18 cellular contexts compared by ENCODE assay signal in the genomic region with DNA sequence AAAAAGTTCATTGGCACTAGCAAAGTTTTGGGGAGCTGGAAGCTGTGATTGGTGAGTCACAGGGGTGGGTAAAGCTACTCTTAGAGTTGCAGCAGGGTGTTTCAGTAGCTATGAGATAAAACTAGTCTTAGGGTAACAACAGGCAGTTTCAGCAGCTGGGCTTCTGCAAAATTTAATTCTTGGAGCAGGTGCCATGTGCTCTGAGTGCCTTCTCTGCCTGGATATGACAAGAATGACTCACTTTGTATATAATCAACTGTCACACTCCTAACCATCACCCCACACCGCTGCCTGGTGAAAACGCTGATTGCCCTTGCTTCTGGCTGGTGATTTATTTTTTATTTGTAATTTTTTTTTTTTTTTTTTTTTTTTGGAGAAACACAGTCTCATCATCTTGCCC. TPM values are rescaled to one million over a fixed set of nuclear protein-coding genes. Genes with fewer than 3 reads are reported as not detected.
DNase-seq lines count a peak whose midpoint lies in the region; ATAC-seq, FAIRE-seq and TF ChIP-seq lines count a peak whose summit lies in the region.
"Had no signal": no experiment of that assay in that cellular context is flagged by ENCODE, and none has a peak within 500 bp of the region (broad histone marks: within the 10 kb centered on the region; RNA-seq: fewer than 3 reads in every experiment).

No MANE protein-coding gene starts in this region.

- no peak overlapping the region for H3K9ac ChIP-seq in DND-41 (ENCODE audit: low read depth, low read length)
- H3K9ac ChIP-seq in K562 (ENCODE audit: insufficient read depth in 1 of 2, low read depth in 2 of 2, low read length in 2 of 2): no peak overlapping the region
- H3K9ac ChIP-seq: BLaER1 had no signal

- DNase-seq in AG20443 (ENCODE audit: low spot score): peak; percentile 6
- DNase-seq in DND-41: no peak
- DNase-seq in MV-4-11 (lab: John Stamatoyannopoulos, UW): peak; percentile 69
- peak in 1 of 4 experiments; percentile 9 for DNase-seq in K562 (ENCODE audit: extremely low read depth in 1 of 4, low spot score in 3 of 4)
- no peak for DNase-seq in mucosa of gallbladder (ENCODE audit: low spot score)
- DNase-seq in effector memory CD8-positive, alpha-beta T cell: no peak
- DNase-seq: AML-193; Caco-2; CD8-positive, alpha-beta memory T cell; H7 had no signal

- no peaks in the 10 kb centered on the region for H3K9me1 ChIP-seq in K562 (ENCODE audit: control insufficient read depth, insufficient read depth, low read length)

- no peaks in the 10 kb centered on the region for H3K9me3 Mint-ChIP-seq in effector memory CD8-positive, alpha-beta T cell
- H3K9me3 Mint-ChIP-seq: CD8-positive, alpha-beta memory T cell; GM23338; IgD-negative memory B cell had no signal

- H3K9me3 ChIP-seq in DND-41 (ENCODE audit: insufficient read depth, low read length, severe bottlenecking) (no peaks in the 10 kb centered on the region), K562 (replicated peaks; ENCODE audit: control insufficient read depth, insufficient read depth, low read depth, low read length) (no peaks in the 10 kb centered on the region)
- H3K9me3 ChIP-seq: A549, BLaER1, Caco-2 had no signal

- peak; percentile 39; the same call in 1 of the 2 replicates for TF ChIP-seq EP300 in K562 (IDR thresholded peaks at IDR 0.05; ENCODE audit: low read length)

- H3K27ac ChIP-seq in DND-41 (ENCODE audit: low read length): no peak overlapping the region
- no peak overlapping the region for H3K27ac ChIP-seq in K562 (ENCODE audit: extremely low read depth, low read depth, low read length)
- H3K27ac ChIP-seq: A549, BLaER1 had no signal

- H3K4me1 ChIP-seq in DND-41 (ENCODE audit: insufficient read depth, low read length) (no peaks in the 10 kb centered on the region), K562 (replicated peaks in 1 of 2; ENCODE audit: control insufficient read depth in 2 of 2, insufficient read depth in 2 of 2, low read length in 2 of 2) (peaks cover 14 to 19% of the 10 kb centered on the region in 2 experiments)
- H3K4me1 ChIP-seq: A549, BLaER1, Caco-2 had no signal

- H4K20me1 ChIP-seq in DND-41 (ENCODE audit: insufficient read depth, low read length): no peaks in the 10 kb centered on the region
- H4K20me1 ChIP-seq in K562 (replicated peaks; ENCODE audit: control insufficient read depth, insufficient read depth, low read length): no peaks in the 10 kb centered on the region
- H4K20me1 ChIP-seq: BLaER1 had no signal

- H3K4me3 Mint-ChIP-seq in effector memory CD8-positive, alpha-beta T cell: no peak overlapping the region
- H3K4me3 Mint-ChIP-seq: CD8-positive, alpha-beta memory T cell; GM23338; IgD-negative memory B cell had no signal

- H3K36me3 ChIP-seq in DND-41 (ENCODE audit: insufficient read depth, low read length) (no peaks in the 10 kb centered on the region), K562 (ENCODE audit: control insufficient read depth, insufficient read depth, low read length) (no peaks in the 10 kb centered on the region)
- H3K36me3 ChIP-seq: BLaER1 had no signal

- no peak for TF ChIP-seq RAD21 in K562 (CRISPR knock-in tag; conservative IDR thresholded peaks at IDR 0.05 in 1 of 2, IDR thresholded peaks at IDR 0.05 in 1 of 2)

- 28% methylated on average over 2 of the region's 2 CpGs for WGBS in K562 (ENCODE audit: insufficient coverage, low coverage, missing lambda C conversion rate)

- peaks cover 9 to 22% of the 10 kb centered on the region in 2 donors for H3K27me3 Mint-ChIP-seq in effector memory CD8-positive, alpha-beta T cell

- POLR2A ChIA-PET in K562 (lab: Yijun Ruan, JAX): no interaction called here

- no peak for TF ChIP-seq CTCF in DND-41 (IDR thresholded peaks at IDR 0.05; ENCODE audit: borderline replicate concordance, extremely low read depth, low read length, poor library complexity, severe bottlenecking)
- no peak for TF ChIP-seq CTCF in K562 (IDR thresholded peaks at IDR 0.05 in 2 of 3, conservative IDR thresholded peaks at IDR 0.05 in 1 of 3; ENCODE audit: insufficient read depth in 2 of 3, low read depth in 1 of 3, low read length in 3 of 3)

- H3K27me3 ChIP-seq in DND-41 (ENCODE audit: insufficient read depth, low read length, poor library complexity): no peaks in the 10 kb centered on the region
- H3K27me3 ChIP-seq in K562 (ENCODE audit: control insufficient read depth in 2 of 2, insufficient read depth in 2 of 2, low read length in 2 of 2): no peaks in the 10 kb centered on the region
- H3K27me3 ChIP-seq: BLaER1 had no signal

- H3K27ac Mint-ChIP-seq in effector memory CD8-positive, alpha-beta T cell: no peak overlapping the region
- H3K27ac Mint-ChIP-seq: CD8-positive, alpha-beta memory T cell; GM23338; IgD-negative memory B cell had no signal

- no TSS peak for BruUV-seq in K562 (replicated peaks; lab: Mats Ljungman, UMichigan)

- intact Hi-C loops in K562 (cut with micrococcal nuclease): no loop called here

- H3K4me2 ChIP-seq in DND-41 (ENCODE audit: insufficient read depth, low read length) (no peak overlapping the region), K562 (ENCODE audit: insufficient read depth, low read length) (no peak overlapping the region)
- H3K4me2 ChIP-seq: A549, BLaER1 had no signal

- no peaks in the 10 kb centered on the region for H3K4me1 Mint-ChIP-seq in effector memory CD8-positive, alpha-beta T cell (ENCODE audit: low read depth in 2 of 2)
- H3K4me1 Mint-ChIP-seq: CD8-positive, alpha-beta memory T cell had no signal

- H3K79me2 ChIP-seq in DND-41 (ENCODE audit: insufficient read depth, low read length) (no peaks in the 10 kb centered on the region), K562 (ENCODE audit: control insufficient read depth, insufficient read depth, low read length) (no peaks in the 10 kb centered on the region)

- ATAC-seq in DND-41 (ENCODE audit: insufficient read depth, low read depth) (0 out of 3 replicates have a peak, but pooled peaks have one; percentile 12), K562 (no peak; the same call in 2 of the 3 replicates), HG03280 (IDR thresholded peaks at IDR 0.05; ENCODE audit: unreplicated experiment) (no peak)
- no peak for ATAC-seq in effector memory CD8-positive, alpha-beta T cell (replicated peaks)
- ATAC-seq: GM12878 had no signal

- no peaks in the 10 kb centered on the region for H3K36me3 Mint-ChIP-seq in effector memory CD8-positive, alpha-beta T cell (ENCODE audit: insufficient read depth)
- H3K36me3 Mint-ChIP-seq: CD8-positive, alpha-beta memory T cell; IgD-negative memory B cell had no signal

- TF ChIP-seq POLR2A in K562 (conservative IDR thresholded peaks at IDR 0.05): no peak

- H3K4me3 ChIP-seq in DND-41 (ENCODE audit: low read depth in 1 of 2, low read length in 2 of 2) (no peak overlapping the region), K562 (no peak overlapping the region)
- H3K4me3 ChIP-seq: A549, BLaER1, GM12878, GM23338 had no signal

- CTCF ChIA-PET in K562 (lab: Yijun Ruan, JAX; ENCODE audit: low intra/inter-chr PET ratio): no interaction called here

- no peak overlapping the region for H2AFZ ChIP-seq in DND-41 (ENCODE audit: low read depth, low read length)
- H2AFZ ChIP-seq in K562 (ENCODE audit: low read depth, low read length): no peak overlapping the region

- FAIRE-seq in K562 (lab: Jason Lieb, UNC): no peak
- FAIRE-seq: A549, GM12878 had no signal

- in situ Hi-C loops in K562 (cut with MboI): no loop called here

RNA-seq across cellular contexts. Expression of a gene that starts 10.5 kb away (rescaled TPM):
- total RNA-seq in K562 (2011; cell fraction: chromatin; rRNA removed; ENCODE audit: low replicate concordance): 26.2 and 43.8 TPM in 2 replicates
- 42.6 and 46.5 TPM in 2 replicates for total RNA-seq in K562 (2011; cell fraction: nucleolus; rRNA removed)
- 41.1 and 61.7 TPM in 2 replicates for total RNA-seq in K562 (2011; cell fraction: nucleoplasm; rRNA removed)
- total RNA-seq in K562 (2014; rRNA removed) (7.2 and 9.1 TPM in 2 replicates), K562 (2014; rRNA removed; fragmentation: Illumina TruSeq; extraction: Trizol) (1.3 and 2.4 TPM in 2 replicates), K562 (2015; rRNA removed; fragmentation: Illumina TruSeq; extraction: Trizol) (4.1 and 4.4 TPM in 2 replicates), K562 (2021) (33.1 and 37.4 TPM in 2 replicates), mucosa of gallbladder (39.5 TPM)
- polyA plus RNA-seq in K562 (2011; rRNA removed) (5.5 and 7.8 TPM in 2 replicates), K562 (2014; fragmentation: Illumina TruSeq; extraction: Trizol) (31.3 and 33.7 TPM in 2 replicates), K562 (2014; fragmentation: Nextera tagmentation; extraction: Ambion mirVana) (1 to 10 TPM; 5.0 to 6.0 TPM), K562 (2014; rRNA removed) (16.4 and 17.6 TPM in 2 replicates)
- 11.4 and 15.3 TPM in 2 replicates for polyA plus RNA-seq in K562 (2011; cell fraction: cytosol; rRNA removed)
- polyA plus RNA-seq in K562 (2011; cell fraction: nucleus; rRNA removed): 8.5 and 11.2 TPM in 2 replicates
- polyA plus RNA-seq in K562 (2012): 18.7 and 28.0 TPM in 2 replicates
- polyA minus RNA-seq in K562 (2011; rRNA and poly(A)+ RNA removed): 7.4 and 11.0 TPM in 2 replicates
- 21.5 and 26.5 TPM in 2 replicates for polyA minus RNA-seq in K562 (2011; cell fraction: cytosol; rRNA and poly(A)+ RNA removed)
- polyA minus RNA-seq in K562 (2011; cell fraction: nucleus; rRNA and poly(A)+ RNA removed): 6.9 and 7.3 TPM in 2 replicates

RNA-seq across cellular contexts. Expression of a gene that starts 13.0 kb away (rescaled TPM):
- total RNA-seq in K562 (2011; cell fraction: chromatin; rRNA removed; ENCODE audit: low replicate concordance): 58.8 and 108 TPM in 2 replicates
- total RNA-seq in K562 (2011; cell fraction: nucleolus; rRNA removed): 66.5 and 71.5 TPM in 2 replicates
- 58.5 and 61.2 TPM in 2 replicates for total RNA-seq in K562 (2011; cell fraction: nucleoplasm; rRNA removed)
- total RNA-seq in K562 (2014; rRNA removed) (18.5 and 26.3 TPM in 2 replicates), K562 (2014; rRNA removed; fragmentation: Illumina TruSeq; extraction: Trizol) (12.6 and 18.1 TPM in 2 replicates), K562 (2015; rRNA removed; fragmentation: Illumina TruSeq; extraction: Trizol) (21.0 and 21.2 TPM in 2 replicates), K562 (2021) (31.8 and 34.1 TPM in 2 replicates), mucosa of gallbladder (36.6 TPM)
- polyA plus RNA-seq in K562 (2011; rRNA removed) (18.2 and 25.0 TPM in 2 replicates), K562 (2014; fragmentation: Illumina TruSeq; extraction: Trizol) (23.0 and 24.1 TPM in 2 replicates), K562 (2014; fragmentation: Nextera tagmentation; extraction: Ambion mirVana) (under 1 TPM; 0.86 to 0.87 TPM), K562 (2014; rRNA removed) (25.2 and 26.5 TPM in 2 replicates)
- polyA plus RNA-seq in K562 (2011; cell fraction: cytosol; rRNA removed): 35.8 and 50.0 TPM in 2 replicates
- polyA plus RNA-seq in K562 (2011; cell fraction: nucleus; rRNA removed): 70.2 and 99.8 TPM in 2 replicates
- polyA plus RNA-seq in K562 (2012): 20.5 and 24.5 TPM in 2 replicates
- 19.1 and 29.2 TPM in 2 replicates for polyA minus RNA-seq in K562 (2011; rRNA and poly(A)+ RNA removed)
- 18.6 and 20.4 TPM in 2 replicates for polyA minus RNA-seq in K562 (2011; cell fraction: cytosol; rRNA and poly(A)+ RNA removed)
- polyA minus RNA-seq in K562 (2011; cell fraction: nucleus; rRNA and poly(A)+ RNA removed): 27.6 and 36.0 TPM in 2 replicates

RNA-seq across cellular contexts. Expression of a gene that starts 55.8 kb away (rescaled TPM):
- not detected in 2 replicates for total RNA-seq in K562 (2011; cell fraction: chromatin; rRNA removed; ENCODE audit: low replicate concordance)
- not detected in 2 replicates for total RNA-seq in K562 (2011; cell fraction: nucleolus; rRNA removed)
- total RNA-seq in K562 (2011; cell fraction: nucleoplasm; rRNA removed): not detected in 2 replicates
- 0.24 TPM in 1 of 2 replicates, not detected in the other for total RNA-seq in K562 (2014; rRNA removed)
- 0.07 TPM in 1 of 2 replicates, not detected in the other for total RNA-seq in K562 (2014; rRNA removed; fragmentation: Illumina TruSeq; extraction: Trizol)
- 0.60 and 1.1 TPM in 2 replicates for total RNA-seq in K562 (2015; rRNA removed; fragmentation: Illumina TruSeq; extraction: Trizol)
- 0.18 and 0.22 TPM in 2 replicates for total RNA-seq in K562 (2021)
- polyA plus RNA-seq in K562 (2011; rRNA removed): 0.07 TPM in 1 of 2 replicates, not detected in the other
- polyA plus RNA-seq in K562 (2011; cell fraction: cytosol; rRNA removed): 0.10 TPM in 1 of 2 replicates, not detected in the other
- 0.48 TPM in 1 of 2 replicates, not detected in the other for polyA plus RNA-seq in K562 (2011; cell fraction: nucleus; rRNA removed)
- 0.22 and 0.34 TPM in 2 replicates for polyA plus RNA-seq in K562 (2012)
- 0.09 and 0.10 TPM in 2 replicates for polyA plus RNA-seq in K562 (2014; fragmentation: Illumina TruSeq; extraction: Trizol)
- polyA plus RNA-seq in K562 (2014; fragmentation: Nextera tagmentation; extraction: Ambion mirVana): under 1 TPM; 0.07 to 0.23 TPM
- polyA plus RNA-seq in K562 (2014; rRNA removed): 0.15 and 0.30 TPM in 2 replicates
- not detected in 2 replicates for polyA minus RNA-seq in K562 (2011; rRNA and poly(A)+ RNA removed)
- not detected in 2 replicates for polyA minus RNA-seq in K562 (2011; cell fraction: cytosol; rRNA and poly(A)+ RNA removed)
- not detected in 2 replicates for polyA minus RNA-seq in K562 (2011; cell fraction: nucleus; rRNA and poly(A)+ RNA removed)
- total RNA-seq in mucosa of gallbladder: 1.6 TPM
- total RNA-seq: Caco-2, GM23338, HT-29 had no signal
- polyA plus RNA-seq: AG04450; CD8-positive, alpha-beta memory T cell; GM12878; IgD-negative memory B cell had no signal

Comparison
In these comparisons a context has a peak if more than half of its experiments do, and no peak if none do; other contexts are left out.
1. DNase-seq: peak in AG20443 (single experiment) and MV-4-11 (single experiment); none in DND-41 (single experiment), mucosa of gallbladder (single experiment) and effector memory CD8-positive, alpha-beta T cell (0 of 3).